ENCODE assay signal across 8 cellular contexts in the genomic region with DNA sequence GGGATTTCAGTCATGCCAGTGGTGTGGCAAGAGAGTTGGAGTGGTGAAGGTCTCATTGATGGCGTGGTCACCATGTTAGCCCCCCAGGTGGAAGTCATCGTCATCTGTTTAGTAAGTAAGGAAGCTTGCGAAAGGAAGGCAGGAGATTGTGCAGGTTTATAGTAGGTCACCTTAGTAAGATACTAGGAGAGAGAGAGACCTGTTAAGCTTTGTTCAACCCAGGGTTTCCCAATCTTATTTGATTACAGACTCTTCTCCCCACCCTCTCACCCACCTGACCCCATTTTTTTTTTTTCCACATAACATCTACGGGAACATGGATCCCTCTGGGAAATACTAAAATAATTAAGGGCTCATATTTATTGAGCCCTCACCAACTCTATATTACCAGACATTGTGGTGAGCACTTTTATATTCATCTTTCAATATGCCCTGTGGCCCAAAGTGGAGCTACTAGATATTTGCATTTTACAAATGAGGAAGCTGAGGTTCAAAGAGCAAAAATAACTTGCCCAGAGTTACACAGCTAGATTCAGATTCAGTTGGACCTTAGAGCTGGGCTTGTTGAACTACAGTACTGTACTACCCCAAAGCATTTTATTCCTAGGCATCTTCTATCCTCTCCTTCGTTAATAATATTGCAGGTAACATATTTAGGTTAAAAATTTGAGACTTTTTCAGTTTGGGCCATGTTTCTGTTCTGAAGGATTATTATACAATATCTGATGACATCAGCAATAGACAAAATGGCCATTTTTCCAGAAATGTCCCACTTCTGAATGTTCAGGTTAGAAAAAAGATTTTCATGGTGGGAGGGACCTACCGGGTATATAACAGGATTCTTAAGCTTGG. TPM values are rescaled to one million over a fixed set of nuclear protein-coding genes. Genes with fewer than 3 reads are reported as not detected.
DNase-seq lines count a peak whose midpoint lies in the region; ATAC-seq and TF ChIP-seq lines count a peak whose summit lies in the region.

No MANE protein-coding gene starts in this region.

- H3K9me3 ChIP-seq in right atrium auricular region, result no peaks in the 10 kb centered on the region

- peaks cover 17% of the 10 kb centered on the region for H3K36me3 ChIP-seq in right atrium auricular region

- H3K27me3 ChIP-seq in right atrium auricular region, result no peaks in the 10 kb centered on the region

- H3K4me3 ChIP-seq in right atrium auricular region, result no peak overlapping the region

- peaks cover 0 to 13% of the 10 kb centered on the region in 2 donors for H3K4me1 ChIP-seq in right atrium auricular region

- ATAC-seq in GM18861 (IDR thresholded peaks at IDR 0.05; ENCODE audit: unreplicated experiment), result peak; percentile 94
- peak; percentile 94 for ATAC-seq in GM21786 (IDR thresholded peaks at IDR 0.05; ENCODE audit: unreplicated experiment)
- ATAC-seq in HG03460 (IDR thresholded peaks at IDR 0.05; ENCODE audit: unreplicated experiment), result peak; percentile 83
- ATAC-seq in left lobe of liver, result peak; percentile 65

- no peak overlapping the region for H3K27ac ChIP-seq in right atrium auricular region

- TF ChIP-seq CTCF in right atrium auricular region (IDR thresholded peaks at IDR 0.05), result no peak

- DNase-seq in left lobe of liver (ENCODE audit: low spot score) (no peak), NCI-H1105 (lab: John Stamatoyannopoulos, UW) (no peak), AG20443 (ENCODE audit: low spot score) (no peak), right atrium auricular region (ENCODE audit: low spot score) (no peak)
- DNase-seq in activated effector memory CD4-positive, alpha-beta T cell treated with Interleukin-2 at 50 U/mL for 16 hours, result no peak

RNA-seq across cellular contexts. Expression of gene PRXL2A, which starts 13.2 kb away (rescaled TPM):
- total RNA-seq in left lobe of liver (82.1 TPM), right atrium auricular region (10 to 100 TPM; 42.8 to 81.2 TPM)

RNA-seq across cellular contexts. Expression of gene TSPAN14, which starts 32.5 kb away (rescaled TPM):
- total RNA-seq in left lobe of liver (31.3 TPM), right atrium auricular region (10 to 100 TPM; 24.2 to 34.7 TPM)
